Comparison of ENCODE assay signal across 8 cellular contexts in the genomic region with DNA sequence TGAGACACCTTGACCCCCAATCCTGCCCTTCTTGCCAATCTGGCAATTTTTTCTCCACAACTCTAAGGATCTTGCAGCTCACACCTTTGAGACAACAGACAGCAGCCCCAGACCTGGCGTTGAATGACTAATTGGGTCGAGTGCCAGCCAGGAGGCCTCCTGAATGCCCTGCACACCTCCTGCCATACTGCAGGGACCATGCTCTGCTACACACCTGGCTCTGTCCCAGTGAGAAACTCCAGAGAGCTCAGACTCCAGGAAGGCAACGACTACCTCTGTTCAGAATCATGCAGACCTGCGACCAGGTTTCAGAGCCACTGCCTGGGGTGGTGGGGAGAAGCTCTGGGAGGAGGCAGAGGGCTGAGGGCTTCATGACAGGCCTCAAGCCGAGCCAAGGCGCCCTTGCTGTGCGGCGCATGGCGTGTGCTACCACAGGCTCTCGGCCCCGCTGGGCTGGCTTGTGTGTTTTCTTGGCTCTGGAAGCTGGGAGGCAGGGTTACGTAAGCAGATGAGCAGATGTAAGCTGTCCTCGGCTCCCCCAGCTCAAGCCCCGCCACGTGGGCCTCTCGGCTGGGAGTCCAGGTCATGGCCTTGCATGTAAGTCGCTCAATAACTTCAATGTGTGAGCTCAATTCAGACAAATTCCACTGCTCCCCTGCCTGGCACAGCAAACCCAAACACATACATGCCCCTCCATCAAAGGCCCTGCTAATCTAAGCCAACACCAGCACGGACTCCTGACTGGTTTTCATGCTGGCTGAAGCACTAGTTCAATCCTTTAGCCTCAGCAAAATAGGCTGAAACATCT. TPM values are rescaled to one million over a fixed set of nuclear protein-coding genes. Genes with fewer than 3 reads are reported as not detected.
DNase-seq lines count a peak whose midpoint lies in the region; ATAC-seq and TF ChIP-seq lines count a peak whose summit lies in the region.

No MANE protein-coding gene starts in this region.

- TF ChIP-seq CTCF in astrocyte of the spinal cord (IDR thresholded peaks at IDR 0.05; ENCODE audit: low read depth, low read length) (no peak), left lung (IDR thresholded peaks at IDR 0.05) (no peak), suprapubic skin (IDR thresholded peaks at IDR 0.05) (no peak)

- 23% methylated on average over 18 of the region's 18 CpGs for WGBS in suprapubic skin

- peaks cover 93% of the 10 kb centered on the region for H3K4me1 Mint-ChIP-seq in activated T-cell treated with anti-CD3 and anti-CD28 coated beads, Interleukin-2, amount 50 U/mL, for 4 hours (ENCODE audit: low read depth)

- TF ChIP-seq POLR2A in suprapubic skin (IDR thresholded peaks at IDR 0.05) = no peak

- DNase-seq in activated T-cell treated with anti-CD3 and anti-CD28 coated beads, Interleukin-2, amount 50 U/mL, for 4 hours = no peak
- DNase-seq in activated T-cell treated with anti-CD3 and anti-CD28 coated beads for 4 hours (no peak), astrocyte of the spinal cord (ENCODE audit: low read depth, low spot score) (peak; percentile 97), left lung (peak; percentile 75 to 81), suprapubic skin (ENCODE audit: low spot score in 2 of 2) (peak; percentile 84 to 92), NCI-H226 (no peak)

- intact Hi-C loops in left lung (cut with DNase I) = no loop called here

- ATAC-seq in activated T-cell treated with anti-CD3 and anti-CD28 coated beads, Interleukin-2, amount 50 U/mL, for 4 hours = no peak
- peak; percentile 15 for ATAC-seq in left lung
- ATAC-seq in HG03521 (IDR thresholded peaks at IDR 0.05; ENCODE audit: unreplicated experiment) = no peak
- no peak for ATAC-seq in HG03378 (IDR thresholded peaks at IDR 0.05; ENCODE audit: unreplicated experiment)

- peak overlapping the region; percentile 26 for H3K4me3 Mint-ChIP-seq in activated T-cell treated with anti-CD3 and anti-CD28 coated beads, Interleukin-2, amount 50 U/mL, for 4 hours

- H3K4me3 ChIP-seq in astrocyte of the spinal cord (ENCODE audit: low read depth, low read length) (no peak overlapping the region), left lung (no peak overlapping the region), suprapubic skin (no peak overlapping the region)

- H3K36me3 ChIP-seq in left lung (peaks cover 0 to 5% of the 10 kb centered on the region in 2 donors), suprapubic skin (no peaks in the 10 kb centered on the region)

- peaks cover 19% of the 10 kb centered on the region for H3K36me3 Mint-ChIP-seq in activated T-cell treated with anti-CD3 and anti-CD28 coated beads, Interleukin-2, amount 50 U/mL, for 4 hours (ENCODE audit: insufficient read depth)

- H3K27me3 Mint-ChIP-seq in activated T-cell treated with anti-CD3 and anti-CD28 coated beads, Interleukin-2, amount 50 U/mL, for 4 hours (ENCODE audit: low read depth) = no peaks in the 10 kb centered on the region

- no peak for TF ChIP-seq EP300 in suprapubic skin (IDR thresholded peaks at IDR 0.05)

- peak overlapping the region; percentile 60 to 64 for H3K27ac ChIP-seq in left lung
- H3K27ac ChIP-seq in suprapubic skin = peak overlapping the region; percentile 58

- H3K4me1 ChIP-seq in left lung (peaks cover 63 to 97% of the 10 kb centered on the region in 2 donors), suprapubic skin (peaks cover 94% of the 10 kb centered on the region)

- no peaks in the 10 kb centered on the region for H3K9me3 ChIP-seq in left lung
- no peaks in the 10 kb centered on the region for H3K9me3 ChIP-seq in suprapubic skin

- in situ Hi-C loops in astrocyte of the spinal cord (cut with HindIII; ENCODE audit: low sequenced_read_pairs) = no loop called here

- H3K27me3 ChIP-seq in left lung (no peaks in the 10 kb centered on the region), suprapubic skin (no peaks in the 10 kb centered on the region)

- H3K9me3 Mint-ChIP-seq in activated T-cell treated with anti-CD3 and anti-CD28 coated beads, Interleukin-2, amount 50 U/mL, for 4 hours = no peaks in the 10 kb centered on the region

RNA-seq across cellular contexts. Expression of a gene that starts 27.5 kb away (rescaled TPM):
- total RNA-seq in activated T-cell treated with anti-CD3 and anti-CD28 coated beads, Interleukin-2, amount 50 U/mL, for 4 hours = 10 to 100 TPM; 30.2 to 43.4 (median 32.0) TPM
- total RNA-seq in left lung (100 to 1,000 TPM in 1 of 2 donors, 10 to 100 TPM in 1; 83.6 to 107 TPM), suprapubic skin (10 to 100 TPM; 45.1 to 68.7 (median 53.5) TPM)

Comparison
In these comparisons a context has a peak if more than half of its experiments do, and no peak if none do; other contexts are left out.
1. DNase-seq: peak in astrocyte of the spinal cord (single experiment), left lung (2 of 2) and suprapubic skin (2 of 2); none in activated T-cell treated with anti-CD3 and anti-CD28 coated beads, Interleukin-2, amount 50 U/mL, for 4 hours (single experiment), activated T-cell treated with anti-CD3 and anti-CD28 coated beads for 4 hours (single experiment) and NCI-H226 (single experiment).